32 cellular contexts compared by ENCODE assay signal in the genomic region with DNA sequence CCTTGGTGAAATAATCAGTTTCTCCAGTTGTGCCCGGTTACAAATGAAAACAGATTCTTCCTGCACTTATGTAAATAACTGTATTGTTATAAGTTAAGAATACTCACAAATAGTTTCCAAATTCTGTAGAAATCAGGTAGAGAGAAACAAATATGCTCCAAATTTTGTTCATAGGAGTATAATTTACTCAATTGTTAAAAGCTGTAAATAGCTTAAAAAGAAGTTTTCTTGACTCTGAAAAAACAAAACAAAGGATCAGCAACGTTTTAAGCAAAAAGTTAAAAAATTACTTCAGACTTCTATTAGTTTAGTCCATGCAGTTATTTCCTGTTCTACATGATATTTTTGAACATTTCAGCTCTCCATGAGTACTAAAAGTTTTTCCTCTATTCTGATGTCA. TPM values are rescaled to one million over a fixed set of nuclear protein-coding genes. Genes with fewer than 3 reads are reported as not detected.
"Had no signal": no experiment of that assay in that cellular context is flagged by ENCODE, and none has a peak within 500 bp of the region (broad histone marks: within the 10 kb centered on the region; RNA-seq: fewer than 3 reads in every experiment).

No MANE protein-coding gene starts in this region.

- ATAC-seq: activated CD4-positive, CD25-positive, alpha-beta regulatory T cell treated with anti-CD3 and anti-CD28 coated beads, Interleukin-2, amount 50 U/mL, for 24 hours; activated CD8-positive, alpha-beta T cell treated with anti-CD3 and anti-CD28 coated beads for 36 hours; activated T-cell treated with anti-CD3 and anti-CD28 coated beads, Interleukin-2, amount 50 U/mL, for 4 hours; activated T-helper 17 cell treated with anti-CD3 and anti-CD28 coated beads, Interleukin-2, amount 50 U/mL, for 72 hours; esophagus mucosa; gastrocnemius medialis; heart left ventricle; T-helper 17 cell had no signal

- H3K27me3 ChIP-seq: breast epithelium, cardiac muscle cell, gastrocnemius medialis, heart left ventricle had no signal

- H3K4me3 ChIP-seq: breast epithelium, cardiac muscle cell, gastrocnemius medialis, heart left ventricle had no signal

- H3K4me1 ChIP-seq: breast epithelium, gastrocnemius medialis, heart left ventricle had no signal

- DNase-seq: activated B cell treated with CpG ODN at 0.5 μM for 24 hours; activated CD4-positive, alpha-beta T cell treated with anti-CD3 and anti-CD28 coated beads for 48 hours; activated CD4-positive, alpha-beta T cell treated with anti-CD3 and anti-CD28 coated beads, Interleukin-2, amount 50 U/mL, for 1 hour; activated CD4-positive, alpha-beta T cell treated with anti-CD3 and anti-CD28 coated beads, Interleukin-2, amount 50 U/mL, for 48 hours; activated CD8-positive, alpha-beta memory T cell treated with anti-CD3 and anti-CD28 coated beads for 24 hours; activated CD8-positive, alpha-beta T cell treated with anti-CD3 and anti-CD28 coated beads for 36 hours; activated effector memory CD4-positive, alpha-beta T cell treated with Interleukin-2 at 50 U/mL for 16 hours; activated gamma-delta T cell treated with Interleukin-2 at 50 U/mL for 16 hours; activated naive CD4-positive, alpha-beta T cell treated with anti-CD3 and anti-CD28 coated beads, Interleukin-2, amount 50 U/mL, for 16 hours; activated naive CD4-positive, alpha-beta T cell treated with Interleukin-2 at 50 U/mL for 16 hours; activated T-cell treated with anti-CD3 and anti-CD28 coated beads, Interleukin-2, amount 50 U/mL, for 4 hours; amniotic stem cell; anterior cingulate cortex; central memory CD4-positive, alpha-beta T cell; cerebellar nuclear complex; cortex of kidney; dermis blood vessel endothelial cell; effector CD4-positive, alpha-beta T cell; foreskin fibroblast; gastrocnemius medialis; glutamatergic neuron; heart left ventricle; T-helper 1 cell; T-helper 17 cell; T1000; WERI-Rb-1 had no signal

- H3K36me3 ChIP-seq: breast epithelium, cardiac muscle cell, gastrocnemius medialis, heart left ventricle, WERI-Rb-1 had no signal

- H3K27ac ChIP-seq: breast epithelium, cardiac muscle cell, gastrocnemius medialis, heart left ventricle, WERI-Rb-1 had no signal

RNA-seq across cellular contexts. Expression of gene SLC38A4, which starts 30.0 kb away (rescaled TPM):
- total RNA-seq: activated B cell treated with CpG ODN at 0.5 μM for 24 hours; activated CD8-positive, alpha-beta T cell treated with anti-CD3 and anti-CD28 coated beads for 36 hours; epithelial cell of proximal tubule; T-helper 17 cell had no signal
